31 cellular contexts compared by ENCODE assay signal in genomic region chr9:90303653-90304052, GRCh38.
"Had no signal": no experiment of that assay in that cellular context is flagged by ENCODE, and none has a peak within 500 bp of the region (broad histone marks: within the 10 kb centered on the region; RNA-seq: fewer than 3 reads in every experiment).

No MANE protein-coding gene starts in this region.

- FAIRE-seq: urothelium cell line had no signal

- H3K27ac Mint-ChIP-seq: naive thymus-derived CD4-positive, alpha-beta T cell; natural killer cell; nephron progenitor cell; progenitor cell of endocrine pancreas; stimulated activated naive CD8-positive, alpha-beta T cell treated with anti-CD3 and anti-CD28 coated beads, Interleukin-15, Interleukin-2, amounts not matched to agents 100 ng/mL and 50 ng/mL, for 24 hours had no signal

- DNase-seq: naive thymus-derived CD4-positive, alpha-beta T cell; natural killer cell; nephron progenitor cell; occipital lobe; ovary; posterior cingulate gyrus; psoas muscle; right cardiac atrium; right lobe of liver; sigmoid colon; spleen; stimulated activated CD4-positive, alpha-beta T cell treated with anti-CD3 and anti-CD28 coated beads, Interleukin-12 subunit alpha, Interleukin-12 subunit beta, amount 100 ng/mL, for 4 hours; stimulated activated CD4-positive, alpha-beta T cell treated with anti-CD3 and anti-CD28 coated beads, Interleukin-1b, Interleukin-23, amount 100 ng/mL, for 48 hours; stimulated activated CD4-positive, alpha-beta T cell treated with anti-CD3 and anti-CD28 coated beads, Interleukin-4, amount 100 ng/mL, for 1 hour; stimulated activated CD4-positive, alpha-beta T cell treated with anti-CD3 and anti-CD28 coated beads, Interleukin-4, amount 100 ng/mL, for 4 hours; stimulated activated CD8-positive, alpha-beta memory T cell treated with anti-CD3 and anti-CD28 coated beads, Interleukin-4, amount 100 ng/mL, for 48 hours; stimulated activated naive B cell treated with anti-CD40 and anti-IgM and Interleukin-4, amounts not matched to agents 10 μg/mL and 1 μg/mL and 100 μg/mL, for 72 hours; stimulated activated naive CD4-positive, alpha-beta T cell treated with Interleukin-2 at 50 U/mL for 16 hours; stomach; thyroid gland; trophoblast cell; upper lobe of left lung had no signal

- H3K4me3 ChIP-seq: neural progenitor cell, ovary, psoas muscle, right lobe of liver, sigmoid colon, smooth muscle cell, spleen, stomach, thoracic aorta, thyroid gland, tibial nerve, upper lobe of left lung, vagina had no signal

- ATAC-seq: naive thymus-derived CD4-positive, alpha-beta T cell; natural killer cell; psoas muscle; right cardiac atrium; right lobe of liver; stimulated activated naive B cell treated with anti-CD40 and anti-IgM and Interleukin-4, amounts not matched to agents 10 μg/mL and 1 μg/mL and 100 μg/mL, for 72 hours had no signal

- H3K4me2 ChIP-seq: neural progenitor cell, smooth muscle cell had no signal

- H3K9ac ChIP-seq: neural progenitor cell, parathyroid adenoma had no signal

- H3K27me3 ChIP-seq: neural progenitor cell, ovary, right lobe of liver, sigmoid colon, thyroid gland, tibial nerve, upper lobe of left lung, vagina had no signal

- H3K4me3 Mint-ChIP-seq: naive thymus-derived CD4-positive, alpha-beta T cell; natural killer cell; nephron progenitor cell; neural progenitor cell; stimulated activated naive B cell treated with anti-CD40 and anti-IgM and Interleukin-4, amounts not matched to agents 10 μg/mL and 1 μg/mL and 100 μg/mL, for 72 hours; stimulated activated naive CD8-positive, alpha-beta T cell treated with anti-CD3 and anti-CD28 coated beads, Interleukin-15, Interleukin-2, amounts not matched to agents 100 ng/mL and 50 ng/mL, for 24 hours had no signal

- H3K27ac ChIP-seq: neural progenitor cell, ovary, parathyroid adenoma, psoas muscle, right lobe of liver, sigmoid colon, spleen, stomach, thoracic aorta, thyroid gland, tibial nerve, upper lobe of left lung, vagina had no signal

- H3K4me1 Mint-ChIP-seq: natural killer cell; stimulated activated naive B cell treated with anti-CD40 and anti-IgM and Interleukin-4, amounts not matched to agents 10 μg/mL and 1 μg/mL and 100 μg/mL, for 72 hours had no signal

- H3K4me1 ChIP-seq: neural progenitor cell, parathyroid adenoma, psoas muscle, right lobe of liver, spleen, stomach, thyroid gland, tibial nerve, upper lobe of left lung, vagina had no signal

- H3K36me3 ChIP-seq: neural progenitor cell, ovary, right lobe of liver, sigmoid colon, spleen, stomach, thoracic aorta, thyroid gland, tibial nerve, upper lobe of left lung, vagina had no signal

- H3K9me3 Mint-ChIP-seq: naive thymus-derived CD4-positive, alpha-beta T cell; natural killer cell; nephron progenitor cell; neural progenitor cell; stimulated activated naive B cell treated with anti-CD40 and anti-IgM and Interleukin-4, amounts not matched to agents 10 μg/mL and 1 μg/mL and 100 μg/mL, for 72 hours; stimulated activated naive CD8-positive, alpha-beta T cell treated with anti-CD3 and anti-CD28 coated beads, Interleukin-15, Interleukin-2, amounts not matched to agents 100 ng/mL and 50 ng/mL, for 24 hours had no signal

- H3K9me3 ChIP-seq: ovary, psoas muscle, right lobe of liver, sigmoid colon, spleen, stomach, thoracic aorta, thyroid gland, tibial nerve, upper lobe of left lung, vagina had no signal

- H3K36me3 Mint-ChIP-seq: naive thymus-derived CD4-positive, alpha-beta T cell; natural killer cell; neural progenitor cell; stimulated activated naive B cell treated with anti-CD40 and anti-IgM and Interleukin-4, amounts not matched to agents 10 μg/mL and 1 μg/mL and 100 μg/mL, for 72 hours had no signal
